In the genomic region with DNA sequence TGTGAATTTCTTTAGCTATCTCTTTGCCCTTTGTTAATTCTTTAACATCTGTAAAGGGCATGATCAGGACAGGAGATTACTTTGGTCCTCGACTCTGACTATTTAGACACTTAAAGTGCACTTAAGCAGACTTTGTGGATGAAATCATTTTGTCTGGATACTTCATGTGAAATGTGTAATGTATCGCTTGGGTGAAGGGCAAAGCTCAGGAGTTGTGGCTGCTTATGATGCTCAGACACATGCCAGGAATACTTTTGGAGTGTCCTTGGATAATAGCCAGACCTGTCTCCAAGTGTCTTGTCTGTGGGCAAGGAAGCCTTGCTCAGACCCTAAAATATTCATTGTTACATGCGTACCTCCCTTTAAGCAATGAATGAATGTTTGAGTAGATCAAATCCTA, we compare ENCODE assay signal across 12 cellular contexts.
DNase-seq lines count a peak whose midpoint lies in the region; ATAC-seq, FAIRE-seq and TF ChIP-seq lines count a peak whose summit lies in the region.
"Had no signal": no experiment of that assay in that cellular context is flagged by ENCODE, and none has a peak within 500 bp of the region (broad histone marks: within the 10 kb centered on the region; RNA-seq: fewer than 3 reads in every experiment).

No MANE protein-coding gene starts in this region.

- H3K9me3 ChIP-seq in CD4-positive, alpha-beta T cell (ENCODE audit: control insufficient read depth, low read length), result no peaks in the 10 kb centered on the region
- H3K9me3 ChIP-seq: Peyer's patch had no signal

- no peaks in the 10 kb centered on the region for H3K27me3 Mint-ChIP-seq in CD4-positive, alpha-beta T cell
- H3K27me3 Mint-ChIP-seq: stimulated activated naive B cell treated with anti-CD40 and anti-IgM and Interleukin-4, amounts not matched to agents 10 μg/mL and 1 μg/mL and 100 μg/mL, for 72 hours had no signal

- no peak overlapping the region for H3K27ac Mint-ChIP-seq in CD4-positive, alpha-beta T cell

- H3K4me1 Mint-ChIP-seq in CD4-positive, alpha-beta T cell (ENCODE audit: low read depth), result no peaks in the 10 kb centered on the region

- DNase-seq in EL (peak; percentile 98), RCC 7860 (ENCODE audit: low spot score) (peak; percentile 89), fibroblast of peridontal ligament (ENCODE audit: extremely low read depth) (peak; percentile 43), renal cortical epithelial cell (ENCODE audit: low read depth) (peak; percentile 94), NCI-H2107 (lab: John Stamatoyannopoulos, UW) (no peak), occipital lobe (lab: John Stamatoyannopoulos, UW) (no peak)
- DNase-seq in CD4-positive, alpha-beta T cell, result no peak
- DNase-seq in activated naive CD4-positive, alpha-beta T cell treated with Interleukin-2 at 50 U/mL for 16 hours, result no peak
- DNase-seq: amniotic stem cell; immature natural killer cell; Peyer's patch; stimulated activated naive B cell treated with anti-CD40 and anti-IgM and Interleukin-4, amounts not matched to agents 10 μg/mL and 1 μg/mL and 100 μg/mL, for 72 hours had no signal

- H3K4me3 Mint-ChIP-seq in CD4-positive, alpha-beta T cell, result no peak overlapping the region
- H3K4me3 Mint-ChIP-seq: immature natural killer cell; stimulated activated naive B cell treated with anti-CD40 and anti-IgM and Interleukin-4, amounts not matched to agents 10 μg/mL and 1 μg/mL and 100 μg/mL, for 72 hours had no signal

- no peak for ATAC-seq in CD4-positive, alpha-beta T cell (ENCODE audit: poor library complexity)
- ATAC-seq: stimulated activated naive B cell treated with anti-CD40 and anti-IgM and Interleukin-4, amounts not matched to agents 10 μg/mL and 1 μg/mL and 100 μg/mL, for 72 hours had no signal

- FAIRE-seq in RCC 7860 (lab: Jason Lieb, UNC), result peak; percentile 91

- CTCF ChIA-PET in CD4-positive, alpha-beta T cell (lab: Charles Lee), result no interaction called here

- no peak overlapping the region for H3K27ac ChIP-seq in CD4-positive, alpha-beta T cell (ENCODE audit: low read depth, low read length)
- H3K27ac ChIP-seq: Peyer's patch had no signal

- no peaks in the 10 kb centered on the region for H3K9me3 Mint-ChIP-seq in CD4-positive, alpha-beta T cell
- H3K9me3 Mint-ChIP-seq: immature natural killer cell had no signal

- no peak for TF ChIP-seq CTCF in CD4-positive, alpha-beta T cell (IDR thresholded peaks at IDR 0.05)

- POLR2A ChIA-PET in CD4-positive, alpha-beta T cell (lab: Charles Lee), result no interaction called here

- no peaks in the 10 kb centered on the region for H3K36me3 Mint-ChIP-seq in CD4-positive, alpha-beta T cell (ENCODE audit: low read depth)
- H3K36me3 Mint-ChIP-seq: immature natural killer cell had no signal

- intact Hi-C loops in CD4-positive, alpha-beta T cell (cut with DNase I, micrococcal nuclease), result no loop called here

- H3K27me3 ChIP-seq in CD4-positive, alpha-beta T cell (ENCODE audit: control insufficient read depth, insufficient read depth, low read length), result no peaks in the 10 kb centered on the region
- H3K27me3 ChIP-seq: Peyer's patch had no signal

Comparison
In these comparisons a context has a peak if more than half of its experiments do, and no peak if none do; other contexts are left out.
1. DNase-seq: peak in EL (single experiment), RCC 7860 (single experiment), fibroblast of peridontal ligament (single experiment) and renal cortical epithelial cell (single experiment); none in NCI-H2107 (single experiment), CD4-positive, alpha-beta T cell (0 of 10), occipital lobe (single experiment) and activated naive CD4-positive, alpha-beta T cell treated with Interleukin-2 at 50 U/mL for 16 hours (single experiment).